ENCODE assay signal across 21 cellular contexts in genomic region chr2:146591907-146592306, GRCh38.
"Had no signal": no experiment of that assay in that cellular context is flagged by ENCODE, and none has a peak within 500 bp of the region (broad histone marks: within the 10 kb centered on the region; RNA-seq: fewer than 3 reads in every experiment).

No MANE protein-coding gene starts in this region.

- H3K27me3 ChIP-seq: MG63, Peyer's patch, SJCRH30 had no signal

- H3K4me3 ChIP-seq: MG63, PC-9, Peyer's patch, SJCRH30 had no signal

- DNase-seq: KBM-7, MG63, NCI-H1092, NCI-H1436, NCI-H187, NCI-H2029, NCI-H2081 treated with DMSO at 0.1 percent for 48 hours, NCI-H2171, NCI-H226, NCI-H446, NCI-H510A, NCI-H524 treated with DMSO at 0.1 percent for 48 hours, NCI-H69, NCI-H774, OCI-M1, PC-9, Peyer's patch, SHP77 treated with DMSO at 0.1 percent for 48 hours, SJCRH30 had no signal

- H3K9me3 ChIP-seq: MG63, Peyer's patch, SJCRH30 had no signal

- H3K27ac ChIP-seq: PC-9, Peyer's patch, SJCRH30 had no signal

- ATAC-seq: Right ventricle myocardium inferior, SK-N-SH treated with all-trans-retinoic acid at 6 μM for 48 hours had no signal

- H2AFZ ChIP-seq: PC-9 had no signal

- H3K4me2 ChIP-seq: PC-9 had no signal

- H3K4me1 ChIP-seq: Peyer's patch, SJCRH30 had no signal

- H3K36me3 ChIP-seq: MG63, Peyer's patch, SJCRH30 had no signal
